ENCODE assay signal across 16 cellular contexts in genomic region chr11:66443602-66444001, GRCh38. TPM values are rescaled to one million over a fixed set of nuclear protein-coding genes. Genes with fewer than 3 reads are reported as not detected.
A peak's percentile ranks its signal among the peaks of the same experiment; 100 is the strongest.
DNase-seq lines count a peak whose midpoint lies in the region; ATAC-seq, FAIRE-seq and TF ChIP-seq lines count a peak whose summit lies in the region.
"Had no signal": no experiment of that assay in that cellular context is flagged by ENCODE, and none has a peak within 500 bp of the region (broad histone marks: within the 10 kb centered on the region; RNA-seq: fewer than 3 reads in every experiment).

No MANE protein-coding gene starts in this region.

- peaks cover 15% of the 10 kb centered on the region for H3K4me1 Mint-ChIP-seq in MCF 10A (ENCODE audit: insufficient read depth, unreplicated experiment)
- H3K4me1 Mint-ChIP-seq in CD8-positive, alpha-beta T cell (ENCODE audit: low read depth): peaks cover 2% of the 10 kb centered on the region

- no peak overlapping the region for H3K4me3 ChIP-seq in breast epithelium
- no peak overlapping the region for H3K4me3 ChIP-seq in H1 (ENCODE audit: extremely low read depth in 1 of 4, insufficient read depth in 2 of 4, low read depth in 3 of 4, low read length in 4 of 4)
- H3K4me3 ChIP-seq in CD8-positive, alpha-beta T cell (ENCODE audit: low read depth, low read length): no peak overlapping the region
- H3K4me3 ChIP-seq: transverse colon had no signal

- H3K4me2 ChIP-seq in H1 (ENCODE audit: insufficient read depth in 1 of 2, low read depth in 2 of 2, low read length in 2 of 2): no peak overlapping the region

- intact Hi-C loops in MCF 10A (cut with micrococcal nuclease): no loop called here
- intact Hi-C loops in breast epithelium (cut with DNase I; ENCODE audit: low total_unique reads): no loop called here
- intact Hi-C loops in CD8-positive, alpha-beta T cell (cut with DNase I, micrococcal nuclease): no loop called here

- H3K27ac Mint-ChIP-seq in MCF 10A (ENCODE audit: low read depth, unreplicated experiment): peak overlapping the region; percentile 49
- H3K27ac Mint-ChIP-seq in CD8-positive, alpha-beta T cell: no peak overlapping the region
- H3K27ac Mint-ChIP-seq: H9 had no signal

- no peak overlapping the region for H3K18ac ChIP-seq in H1 (ENCODE audit: extremely low read depth, low read length)

- H3K9me3 Mint-ChIP-seq in MCF 10A (ENCODE audit: unreplicated experiment): no peaks in the 10 kb centered on the region
- H3K9me3 Mint-ChIP-seq in CD8-positive, alpha-beta T cell: peaks cover 12% of the 10 kb centered on the region

- H3K27me3 ChIP-seq in breast epithelium: no peaks in the 10 kb centered on the region
- H3K27me3 ChIP-seq in H1 (replicated peaks in 1 of 4; ENCODE audit: control insufficient read depth in 3 of 4, extremely low read depth in 1 of 4, insufficient read depth in 3 of 4, low read length in 3 of 4): no peaks in the 10 kb centered on the region
- H3K27me3 ChIP-seq in CD8-positive, alpha-beta T cell (ENCODE audit: insufficient read depth, low read length): no peaks in the 10 kb centered on the region
- H3K27me3 ChIP-seq: transverse colon had no signal

- no peak overlapping the region for H3K4me3 Mint-ChIP-seq in MCF 10A (ENCODE audit: unreplicated experiment)
- no peak overlapping the region for H3K4me3 Mint-ChIP-seq in CD8-positive, alpha-beta T cell
- H3K4me3 Mint-ChIP-seq: H9 had no signal

- DNase-seq in MCF 10A (ENCODE audit: unreplicated experiment) (peak; percentile 92), breast epithelium (ENCODE audit: low spot score in 2 of 2) (no peak), RCC 7860 (ENCODE audit: low spot score) (peak; percentile 10), H1 (ENCODE audit: low read depth in 1 of 2, low spot score in 2 of 2) (no peak), dermis blood vessel endothelial cell (no peak), UCSD-AML1 (lab: John Stamatoyannopoulos, UW; ENCODE audit: unreplicated experiment) (no peak)
- no peak for DNase-seq in CD8-positive, alpha-beta T cell
- DNase-seq: activated CD4-positive, alpha-beta T cell treated with anti-CD3 and anti-CD28 coated beads for 48 hours; H9; NCI-H1694; retina; transverse colon had no signal

- H2BK15ac ChIP-seq in H1 (ENCODE audit: low read length): no peak overlapping the region

- no peak overlapping the region for H4K5ac ChIP-seq in H1 (ENCODE audit: insufficient read length, low read depth, low read length)

- no peak overlapping the region for H2BK20ac ChIP-seq in H1 (ENCODE audit: low read length)

- H2BK120ac ChIP-seq in H1 (replicated peaks; ENCODE audit: low read depth, low read length): no peak overlapping the region

- WGBS in H1 (ENCODE audit: extremely low coverage in 1 of 2, insufficient coverage in 1 of 2, insufficient read length in 1 of 2, insufficient replicate concordance in 2 of 2, low coverage in 1 of 2, low lambda C conversion rate in 2 of 2, missing lambda C conversion rate in 1 of 2), 2 experiments: 92% methylated on average over 4 of the region's 4 CpGs; no CpG with 5 or more reads in 1 of the 2 experiments

- H3K14ac ChIP-seq in H1 (ENCODE audit: insufficient read length): no peak overlapping the region

- POLR2A ChIA-PET in MCF 10A (lab: Yijun Ruan, JAX): interaction anchor here (1.2 kb wide), 1 partner anchor 37 kb away, joined by 4 read pairs; the partner anchor contains the start of gene DPP3
- POLR2A ChIA-PET in H1 (lab: Charles Lee; ENCODE audit: partially characterized antibody): no interaction called here
- POLR2A ChIA-PET in CD8-positive, alpha-beta T cell (lab: Charles Lee): no interaction called here

- CTCF ChIA-PET in MCF 10A (lab: Yijun Ruan, JAX): interaction anchor here (0.9 kb wide), 2 partner anchors 55 to 132 kb away, joined by 3 to 4 read pairs; no protein-coding TSS in a partner anchor
- CTCF ChIA-PET in H1 (lab: Charles Lee; ENCODE audit: partially characterized antibody): no interaction called here
- CTCF ChIA-PET in CD8-positive, alpha-beta T cell (lab: Charles Lee): no interaction called here

- H3K9me3 ChIP-seq in breast epithelium: peaks cover 5 to 7% of the 10 kb centered on the region in 2 donors
- peaks cover 15 to 16% of the 10 kb centered on the region in 2 experiments for H3K9me3 ChIP-seq in H1 (ENCODE audit: insufficient read depth in 2 of 2, low read depth in 1 of 2, low read length in 1 of 2)
- peaks cover 5% of the 10 kb centered on the region for H3K9me3 ChIP-seq in CD8-positive, alpha-beta T cell (ENCODE audit: low read length)

- no peak overlapping the region for H3K4ac ChIP-seq in H1 (replicated peaks; ENCODE audit: insufficient read length, low read depth, low read length)

- H2AFZ ChIP-seq in H1 (ENCODE audit: low read length): no peak overlapping the region

- H2BK12ac ChIP-seq in H1 (ENCODE audit: low read depth, low read length): no peak overlapping the region

- no peak for FAIRE-seq in RCC 7860 (lab: Jason Lieb, UNC)
- no peak for FAIRE-seq in H1 (lab: Jason Lieb, UNC)

- TF ChIP-seq POLR2A in breast epithelium (IDR thresholded peaks at IDR 0.05): no peak
- TF ChIP-seq POLR2A in H1 (IDR thresholded peaks at IDR 0.05; ENCODE audit: control extremely low read depth in 1 of 2, low read depth in 2 of 2, low read length in 2 of 2): no peak

- no peak for TF ChIP-seq EP300 in H1 (IDR thresholded peaks at IDR 0.05; ENCODE audit: borderline replicate concordance in 1 of 2, low read depth in 2 of 2, low read length in 2 of 2)

- H3K79me1 ChIP-seq in H1 (ENCODE audit: low read depth, low read length): no peaks in the 10 kb centered on the region

- ATAC-seq in GM19463 (IDR thresholded peaks at IDR 0.05; ENCODE audit: unreplicated experiment): no peak
- ATAC-seq in CD8-positive, alpha-beta T cell: no peak

- H3K36me3 ChIP-seq in breast epithelium: no peaks in the 10 kb centered on the region
- H3K36me3 ChIP-seq in H1 (ENCODE audit: control insufficient read depth in 2 of 4, insufficient read depth in 4 of 4, low read length in 3 of 4): no peaks in the 10 kb centered on the region
- H3K36me3 ChIP-seq in CD8-positive, alpha-beta T cell (ENCODE audit: insufficient read depth, low read length): no peaks in the 10 kb centered on the region
- H3K36me3 ChIP-seq: transverse colon had no signal

- BruUV-seq in MCF 10A (replicated peaks; lab: Mats Ljungman, UMichigan): no TSS peak

- no peak overlapping the region for H2BK5ac ChIP-seq in H1 (ENCODE audit: low read depth, low read length)

- H4K20me1 ChIP-seq in H1 (replicated peaks in 1 of 2; ENCODE audit: control insufficient read depth in 1 of 2, insufficient read depth in 2 of 2, low read length in 2 of 2): no peaks in the 10 kb centered on the region

- H3K4me1 ChIP-seq in breast epithelium (no peaks in the 10 kb centered on the region), H1 (replicated peaks in 1 of 4; ENCODE audit: control insufficient read depth in 3 of 4, insufficient read depth in 4 of 4, low read length in 3 of 4) (peaks cover 0 to 6% (median 0%) of the 10 kb centered on the region in 4 experiments; a peak in 2 of 7 replicates)
- H3K4me1 ChIP-seq in CD8-positive, alpha-beta T cell (ENCODE audit: insufficient read depth, low read length): no peaks in the 10 kb centered on the region
- H3K4me1 ChIP-seq: transverse colon had no signal

- H4K91ac ChIP-seq in H1 (replicated peaks; ENCODE audit: insufficient read length, low read length): no peak overlapping the region

- no peaks in the 10 kb centered on the region; the same call in 1 of the 2 replicates for H3K23me2 ChIP-seq in H1 (ENCODE audit: low read depth, low read length)

- H3K27ac ChIP-seq in breast epithelium: no peak overlapping the region
- no peak overlapping the region for H3K27ac ChIP-seq in H1 (ENCODE audit: low read depth, low read length)
- no peak overlapping the region for H3K27ac ChIP-seq in CD8-positive, alpha-beta T cell (ENCODE audit: low read depth, low read length)
- H3K27ac ChIP-seq: 22Rv1, transverse colon had no signal

- no peak overlapping the region for H3K9ac ChIP-seq in H1 (replicated peaks in 1 of 4; ENCODE audit: extremely low read depth in 1 of 4, low read depth in 3 of 4, low read length in 3 of 4)

- TF ChIP-seq RAD21 in H1 (IDR thresholded peaks at IDR 0.05 in 1 of 2, conservative IDR thresholded peaks at IDR 0.05 in 1 of 2; ENCODE audit: low read depth in 2 of 2, low read length in 2 of 2): no peak

- no peaks in the 10 kb centered on the region for H3K79me2 ChIP-seq in H1 (ENCODE audit: control insufficient read depth in 1 of 2, insufficient read depth in 2 of 2, low read length in 2 of 2)

- no peak overlapping the region for H3K56ac ChIP-seq in H1 (replicated peaks; ENCODE audit: insufficient read length, low read depth, low read length)

- peaks cover 6% of the 10 kb centered on the region for H3K36me3 Mint-ChIP-seq in MCF 10A (ENCODE audit: insufficient read depth, unreplicated experiment)
- peaks cover 2% of the 10 kb centered on the region for H3K36me3 Mint-ChIP-seq in CD8-positive, alpha-beta T cell

- no peak overlapping the region for H4K8ac ChIP-seq in H1 (ENCODE audit: extremely low read depth, insufficient read depth, low read length)

- TF ChIP-seq CTCF in MCF 10A (IDR thresholded peaks at IDR 0.05; ENCODE audit: unreplicated experiment): no peak
- no peak for TF ChIP-seq CTCF in breast epithelium (IDR thresholded peaks at IDR 0.05)
- TF ChIP-seq CTCF in H1 (IDR thresholded peaks at IDR 0.05; ENCODE audit: control extremely low read depth in 1 of 3, insufficient read depth in 1 of 3, low read depth in 1 of 3, low read length in 3 of 3): no peak
- TF ChIP-seq CTCF in CD8-positive, alpha-beta T cell (IDR thresholded peaks at IDR 0.05): no peak

- peak overlapping the region; percentile 13; the same call in 1 of the 2 replicates for H2AK5ac ChIP-seq in H1 (ENCODE audit: low read depth, low read length)

- H3K23ac ChIP-seq in H1 (ENCODE audit: insufficient read length): no peak overlapping the region

- peaks cover 16% of the 10 kb centered on the region for H3K27me3 Mint-ChIP-seq in MCF 10A (ENCODE audit: insufficient read depth, unreplicated experiment)
- H3K27me3 Mint-ChIP-seq in CD8-positive, alpha-beta T cell (ENCODE audit: low read depth): peaks cover 14% of the 10 kb centered on the region

RNA-seq across cellular contexts. Expression of gene MRPL11, which starts 5.0 kb away (rescaled TPM):
- total RNA-seq in MCF 10A (2022) (65.5 and 69.1 TPM in 2 replicates), breast epithelium (10 to 100 TPM; 33.1 to 42.3 (median 36.8) TPM), dermis blood vessel endothelial cell (40.7 and 61.1 TPM in 2 replicates)
- total RNA-seq in H1 (2021; fragmentation: NEBNext Ultra II Directional; extraction: Animal tissue kit (Norgen Biotek cat#: 25700)): 141 and 152 TPM in 2 replicates
- polyA plus RNA-seq in H1 (2011; rRNA removed): 105 and 106 TPM in 2 replicates
- 116 TPM for polyA plus RNA-seq in H1 (2011; cell fraction: cytosol; rRNA removed)
- 102 TPM for polyA plus RNA-seq in H1 (2011; cell fraction: nucleus; rRNA removed)
- polyA plus RNA-seq in H1 (2012, experiment 1 of 2): 161 to 181 TPM (median 177 TPM) in 4 replicates
- polyA plus RNA-seq in H1 (2012, experiment 2 of 2): 290 TPM
- polyA plus RNA-seq in H1 (2013, experiment 1 of 2): 187 TPM
- 199 TPM for polyA plus RNA-seq in H1 (2013, experiment 2 of 2)
- 45.4 and 61.3 TPM in 2 replicates for polyA minus RNA-seq in H1 (2011; rRNA and poly(A)+ RNA removed)
- 31.3 TPM for polyA minus RNA-seq in H1 (2011; cell fraction: cytosol; rRNA and poly(A)+ RNA removed)
- 11.6 TPM for polyA minus RNA-seq in H1 (2011; cell fraction: nucleus; rRNA and poly(A)+ RNA removed)
- total RNA-seq in CD8-positive, alpha-beta T cell: 10 to 100 TPM; 19.8 to 20.6 TPM

RNA-seq across cellular contexts. Expression of gene NPAS4, which starts 22.8 kb away (rescaled TPM):
- total RNA-seq in MCF 10A (2022): not detected in 2 replicates
- total RNA-seq in breast epithelium: not detected
- 0.88 and 0.99 TPM in 2 replicates for total RNA-seq in H1 (2021; fragmentation: NEBNext Ultra II Directional; extraction: Animal tissue kit (Norgen Biotek cat#: 25700))
- 0.73 and 0.77 TPM in 2 replicates for polyA plus RNA-seq in H1 (2011; rRNA removed)
- polyA plus RNA-seq in H1 (2011; cell fraction: cytosol; rRNA removed): 0.54 TPM
- polyA plus RNA-seq in H1 (2011; cell fraction: nucleus; rRNA removed): 2.0 TPM
- 0.58 to 1.2 TPM (median 0.85 TPM) in 4 replicates for polyA plus RNA-seq in H1 (2012, experiment 1 of 2)
- 0.28 TPM for polyA plus RNA-seq in H1 (2012, experiment 2 of 2)
- 0.24 TPM for polyA plus RNA-seq in H1 (2013, experiment 1 of 2)
- polyA plus RNA-seq in H1 (2013, experiment 2 of 2): 0.18 TPM
- 0.12 and 0.66 TPM in 2 replicates for polyA minus RNA-seq in H1 (2011; rRNA and poly(A)+ RNA removed)
- 0.44 TPM for polyA minus RNA-seq in H1 (2011; cell fraction: cytosol; rRNA and poly(A)+ RNA removed)
- 0.40 TPM for polyA minus RNA-seq in H1 (2011; cell fraction: nucleus; rRNA and poly(A)+ RNA removed)
- total RNA-seq in dermis blood vessel endothelial cell: not detected in 2 replicates
- not detected for total RNA-seq in CD8-positive, alpha-beta T cell
- total RNA-seq: mononuclear cell, OCI-LY7 had no signal

RNA-seq across cellular contexts. Expression of gene PELI3, which starts 23.1 kb away (rescaled TPM):
- total RNA-seq in MCF 10A (2022): 5.0 and 6.1 TPM in 2 replicates
- total RNA-seq in breast epithelium: 10 to 100 TPM; 16.0 to 20.0 (median 18.6) TPM
- total RNA-seq in H1 (2021; fragmentation: NEBNext Ultra II Directional; extraction: Animal tissue kit (Norgen Biotek cat#: 25700)): 7.6 TPM in 2 replicates
- 5.2 and 7.6 TPM in 2 replicates for polyA plus RNA-seq in H1 (2011; rRNA removed)
- polyA plus RNA-seq in H1 (2011; cell fraction: cytosol; rRNA removed): 5.3 TPM
- polyA plus RNA-seq in H1 (2011; cell fraction: nucleus; rRNA removed): 9.8 TPM
- polyA plus RNA-seq in H1 (2012, experiment 1 of 2): 3.7 to 8.0 TPM (median 5.7 TPM) in 4 replicates
- polyA plus RNA-seq in H1 (2012, experiment 2 of 2): 5.6 TPM
- 3.1 TPM for polyA plus RNA-seq in H1 (2013, experiment 1 of 2)
- polyA plus RNA-seq in H1 (2013, experiment 2 of 2): 3.5 TPM
- polyA minus RNA-seq in H1 (2011; rRNA and poly(A)+ RNA removed): 7.4 and 11.2 TPM in 2 replicates
- 6.5 TPM for polyA minus RNA-seq in H1 (2011; cell fraction: cytosol; rRNA and poly(A)+ RNA removed)
- polyA minus RNA-seq in H1 (2011; cell fraction: nucleus; rRNA and poly(A)+ RNA removed): 18.7 TPM
- total RNA-seq in dermis blood vessel endothelial cell: 3.7 and 4.9 TPM in 2 replicates
- total RNA-seq in CD8-positive, alpha-beta T cell: 10 to 100 TPM; 12.6 to 16.8 TPM

RNA-seq across cellular contexts. Expression of gene DPP3, which starts 36.6 kb away (rescaled TPM):
- 34.4 and 40.9 TPM in 2 replicates for total RNA-seq in MCF 10A (2022)
- total RNA-seq in breast epithelium: 10 to 100 TPM; 16.5 to 24.3 (median 16.7) TPM
- 82.7 and 86.4 TPM in 2 replicates for total RNA-seq in H1 (2021; fragmentation: NEBNext Ultra II Directional; extraction: Animal tissue kit (Norgen Biotek cat#: 25700))
- polyA plus RNA-seq in H1 (2011; rRNA removed): 75.1 and 90.6 TPM in 2 replicates
- polyA plus RNA-seq in H1 (2011; cell fraction: cytosol; rRNA removed): 78.8 TPM
- 231 TPM for polyA plus RNA-seq in H1 (2011; cell fraction: nucleus; rRNA removed)
- polyA plus RNA-seq in H1 (2012, experiment 1 of 2): 67.1 to 86.6 TPM (median 82.3 TPM) in 4 replicates
- 84.4 TPM for polyA plus RNA-seq in H1 (2012, experiment 2 of 2)
- 35.6 TPM for polyA plus RNA-seq in H1 (2013, experiment 1 of 2)
- polyA plus RNA-seq in H1 (2013, experiment 2 of 2): 33.7 TPM
- 126 TPM in 2 replicates for polyA minus RNA-seq in H1 (2011; rRNA and poly(A)+ RNA removed)
- polyA minus RNA-seq in H1 (2011; cell fraction: cytosol; rRNA and poly(A)+ RNA removed): 122 TPM
- polyA minus RNA-seq in H1 (2011; cell fraction: nucleus; rRNA and poly(A)+ RNA removed): 94.0 TPM
- total RNA-seq in dermis blood vessel endothelial cell: 50.5 and 71.7 TPM in 2 replicates
- total RNA-seq in CD8-positive, alpha-beta T cell: 10 to 100 TPM; 13.7 to 15.6 TPM

Comparison
In these comparisons a context has a peak if more than half of its experiments do, and no peak if none do; other contexts are left out.
1. DNase-seq: peak in MCF 10A (single experiment) and RCC 7860 (single experiment); none in breast epithelium (0 of 2), H1 (0 of 2), dermis blood vessel endothelial cell (single experiment), UCSD-AML1 (single experiment) and CD8-positive, alpha-beta T cell (0 of 7).